11 cellular contexts compared by ENCODE assay signal in the genomic region with DNA sequence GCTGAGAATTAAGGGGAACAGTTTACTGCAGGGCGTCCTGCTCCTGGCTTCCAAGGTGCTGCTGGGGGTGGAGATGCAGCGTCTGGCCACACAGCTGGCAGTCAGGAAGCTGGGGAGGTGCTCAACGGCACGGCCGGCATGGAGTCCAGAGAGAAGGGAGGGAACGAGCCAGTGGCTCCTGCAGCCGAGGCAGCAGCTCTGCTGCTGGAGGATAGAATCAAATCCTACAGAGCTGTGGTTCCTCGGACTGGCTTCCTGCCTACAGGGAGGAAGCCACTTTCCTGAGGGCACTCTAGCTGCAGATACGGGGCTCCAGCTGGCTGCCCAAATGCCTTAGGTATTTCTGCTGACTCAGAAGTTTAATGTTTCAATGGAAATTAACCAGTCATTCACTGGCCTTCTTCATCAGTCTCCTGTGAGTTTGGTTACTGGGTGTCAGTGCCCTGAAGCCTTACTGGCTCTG.
DNase-seq lines count a peak whose midpoint lies in the region; ATAC-seq, FAIRE-seq and TF ChIP-seq lines count a peak whose summit lies in the region.
"Had no signal": no experiment of that assay in that cellular context is flagged by ENCODE, and none has a peak within 500 bp of the region (broad histone marks: within the 10 kb centered on the region; RNA-seq: fewer than 3 reads in every experiment).

No MANE protein-coding gene starts in this region.

- no peak for TF ChIP-seq CTCF in AG09319 (IDR thresholded peaks at IDR 0.05; ENCODE audit: low read depth, low read length)

- H3K4me1 ChIP-seq in esophagus (ENCODE audit: control insufficient read depth in 2 of 2, insufficient read depth in 2 of 2, low read length in 1 of 2) (peaks cover 4 to 10% of the 10 kb centered on the region in 2 donors), mucosa of stomach (ENCODE audit: control insufficient read depth, insufficient read depth, low read length) (peaks cover 31% of the 10 kb centered on the region)

- H3K9me3 ChIP-seq in esophagus (ENCODE audit: control insufficient read depth in 2 of 2, insufficient read depth in 1 of 2, low read depth in 1 of 2, low read length in 1 of 2) (no peaks in the 10 kb centered on the region), mucosa of stomach (ENCODE audit: control insufficient read depth, low read length) (no peaks in the 10 kb centered on the region)

- H3K9ac ChIP-seq in mucosa of stomach (ENCODE audit: low read length): peak overlapping the region; percentile 34

- no peaks in the 10 kb centered on the region for H3K27me3 ChIP-seq in esophagus (ENCODE audit: control insufficient read depth in 1 of 2, insufficient read depth in 2 of 2, low read length in 2 of 2)
- H3K27me3 ChIP-seq in mucosa of stomach (ENCODE audit: control insufficient read depth, insufficient read depth, low read length): no peaks in the 10 kb centered on the region

- peak overlapping the region; percentile 38 to 60 for H3K27ac ChIP-seq in esophagus (ENCODE audit: low read depth in 2 of 2, low read length in 1 of 2)

- ATAC-seq in HG03097 (IDR thresholded peaks at IDR 0.05; ENCODE audit: low FRiP score, unreplicated experiment): no peak
- ATAC-seq in GM18511 (IDR thresholded peaks at IDR 0.05; ENCODE audit: unreplicated experiment): no peak
- ATAC-seq: natural killer cell had no signal

- intact Hi-C loops in posterior vena cava (cut with DNase I): no loop called here

- 35 to 47% methylated on average over 9 of the region's 9 CpGs for WGBS in esophagus, 2 donors

- no peak for FAIRE-seq in RCC 7860 (lab: Jason Lieb, UNC)
- FAIRE-seq: GM12892 had no signal

- DNase-seq in AG09319 (ENCODE audit: extremely low read depth, low read depth): peak; percentile 4
- peak; percentile 25 for DNase-seq in RCC 7860 (ENCODE audit: low spot score)
- DNase-seq in posterior vena cava (ENCODE audit: low spot score): no peak
- DNase-seq in DMS53 treated with DMSO at 0.1 percent for 48 hours (lab: John Stamatoyannopoulos, UW; ENCODE audit: unreplicated experiment): no peak
- DNase-seq: natural killer cell, T-helper 2 cell had no signal

- H3K4me3 ChIP-seq in esophagus (ENCODE audit: low read depth in 1 of 2, low read length in 2 of 2) (no peak overlapping the region), mucosa of stomach (ENCODE audit: low read length) (no peak overlapping the region)

- peaks cover 6 to 25% of the 10 kb centered on the region in 2 donors for H3K36me3 ChIP-seq in esophagus (ENCODE audit: control insufficient read depth in 2 of 2, insufficient read depth in 2 of 2, low read length in 1 of 2)
- no peaks in the 10 kb centered on the region for H3K36me3 ChIP-seq in mucosa of stomach (ENCODE audit: control insufficient read depth, insufficient read depth, low read length)

Comparison
In these comparisons a context has a peak if more than half of its experiments do, and no peak if none do; other contexts are left out.
1. DNase-seq: peak in AG09319 (single experiment) and RCC 7860 (single experiment); none in posterior vena cava (single experiment) and DMS53 treated with DMSO at 0.1 percent for 48 hours (single experiment).